ENCODE assay signal across 41 cellular contexts in genomic region chr15:81377871-81378270, GRCh38. TPM values are rescaled to one million over a fixed set of nuclear protein-coding genes. Genes with fewer than 3 reads are reported as not detected.
"Had no signal": no experiment of that assay in that cellular context is flagged by ENCODE, and none has a peak within 500 bp of the region (broad histone marks: within the 10 kb centered on the region; RNA-seq: fewer than 3 reads in every experiment).

No MANE protein-coding gene starts in this region.

- DNase-seq: activated CD4-positive, alpha-beta memory T cell treated with anti-CD3 and anti-CD28 coated beads, Interleukin-2, amount 10 ng/mL, durations not matched to agents 7 days and 5 days; activated CD4-positive, alpha-beta T cell treated with anti-CD3 and anti-CD28 coated beads for 1 hour; activated CD4-positive, alpha-beta T cell treated with anti-CD3 and anti-CD28 coated beads for 36 hours; activated CD4-positive, alpha-beta T cell treated with anti-CD3 and anti-CD28 coated beads for 48 hours; activated CD4-positive, alpha-beta T cell treated with anti-CD3 and anti-CD28 coated beads, Interleukin-2, amount 10 ng/mL, durations not matched to agents 7 days and 5 days; activated CD4-positive, alpha-beta T cell treated with anti-CD3 and anti-CD28 coated beads, Interleukin-2, amount 50 U/mL, for 48 hours; activated CD4-positive, CD25-positive, alpha-beta regulatory T cell; activated CD8-positive, alpha-beta memory T cell treated with anti-CD3 and anti-CD28 coated beads for 24 hours; activated CD8-positive, alpha-beta memory T cell treated with anti-CD3 and anti-CD28 coated beads, Interleukin-2, amount 10 ng/mL, durations not matched to agents 7 days and 5 days; activated CD8-positive, alpha-beta T cell treated with anti-CD3 and anti-CD28 coated beads, Interleukin-2, amount 10 ng/mL, durations not matched to agents 7 days and 5 days; activated effector memory CD4-positive, alpha-beta T cell treated with anti-CD3 and anti-CD28 coated beads, Interleukin-2, amount 50 U/mL, for 16 hours; activated gamma-delta T cell treated with Interleukin-2 at 50 U/mL for 16 hours; activated naive CD4-positive, alpha-beta T cell; activated naive CD4-positive, alpha-beta T cell treated with anti-CD3 and anti-CD28 coated beads for 36 hours; activated naive CD4-positive, alpha-beta T cell treated with anti-CD3 and anti-CD28 coated beads, Interleukin-2, amount 50 U/mL, for 16 hours; activated naive CD8-positive, alpha-beta T cell treated with anti-CD3 and anti-CD28 coated beads for 36 hours; activated T-cell treated with anti-CD3 and anti-CD28 coated beads for 4 hours; activated T-cell treated with anti-CD3 and anti-CD28 coated beads, Interleukin-2, amount 50 U/mL, for 1 hour; activated T-cell treated with anti-CD3 and anti-CD28 coated beads, Interleukin-2, amount 50 U/mL, for 4 hours; activated T-cell treated with anti-CD3 and anti-CD28 coated beads, Interleukin-2, amount 50 U/mL, for 72 hours; adrenal gland; amniotic stem cell; aorta; body of pancreas; brain microvascular endothelial cell; caudate nucleus; cerebellar nuclear complex; SW 1271; T-helper 1 cell; T-helper 2 cell; T-helper 9 cell had no signal

- H3K9me3 Mint-ChIP-seq: activated CD4-positive, alpha-beta memory T cell treated with anti-CD3 and anti-CD28 coated beads, Interleukin-2, amount 10 ng/mL, durations not matched to agents 7 days and 5 days; activated CD4-positive, alpha-beta T cell treated with anti-CD3 and anti-CD28 coated beads, Interleukin-2, amount 10 ng/mL, durations not matched to agents 7 days and 5 days; activated naive CD4-positive, alpha-beta T cell treated with anti-CD3 and anti-CD28 coated beads for 36 hours; activated naive CD4-positive, alpha-beta T cell treated with anti-CD3 and anti-CD28 coated beads, Interleukin-2, amount 50 U/mL, for 72 hours; activated naive CD8-positive, alpha-beta T cell treated with anti-CD3 and anti-CD28 coated beads for 36 hours; activated T-cell treated with anti-CD3 and anti-CD28 coated beads, Interleukin-2, amount 50 U/mL, for 4 hours; activated T-helper 1 cell treated with anti-CD3 and anti-CD28 coated beads, Interleukin-12 subunit alpha, Interleukin-12 subunit beta, Interleukin-2, Interleukin-4 antibody, amounts not matched to agents 30 ng/mL and 10 ng/mL and 1 ng/mL, durations not matched to agents 14 hours and 24 hours and 36 hours; activated T-helper 17 cell treated with anti-CD3 and anti-CD28 coated beads, Interleukin-2, amount 50 U/mL, for 72 hours; central memory CD8-positive, alpha-beta T cell; T-helper 1 cell treated with Interleukin-12 subunit alpha and Interleukin-12 subunit beta and Interleukin-4 antibody, amounts not matched to agents 30 μg/mL and 1 μg/mL, for 36 hours; T-helper 2 cell treated with Interferon-gamma antibody and Interleukin-4, amounts not matched to agents 5 μg/mL and 100 μg/mL, for 36 hours had no signal

- H3K4me3 Mint-ChIP-seq: activated CD4-positive, alpha-beta memory T cell treated with anti-CD3 and anti-CD28 coated beads, Interleukin-2, amount 10 ng/mL, durations not matched to agents 7 days and 5 days; activated CD4-positive, alpha-beta T cell treated with anti-CD3 and anti-CD28 coated beads for 36 hours; activated CD4-positive, alpha-beta T cell treated with anti-CD3 and anti-CD28 coated beads, Interleukin-2, amount 10 ng/mL, durations not matched to agents 7 days and 5 days; activated CD8-positive, alpha-beta memory T cell treated with anti-CD3 and anti-CD28 coated beads, Interleukin-2, amount 10 ng/mL, durations not matched to agents 7 days and 5 days; activated CD8-positive, alpha-beta T cell treated with anti-CD3 and anti-CD28 coated beads, Interleukin-2, amount 10 ng/mL, durations not matched to agents 7 days and 5 days; activated naive CD4-positive, alpha-beta T cell treated with anti-CD3 and anti-CD28 coated beads for 36 hours; activated naive CD8-positive, alpha-beta T cell treated with anti-CD3 and anti-CD28 coated beads for 36 hours; activated T-cell treated with anti-CD3 and anti-CD28 coated beads, Interleukin-2, amount 50 U/mL, for 4 hours; activated T-cell treated with anti-CD3 and anti-CD28 coated beads, Interleukin-2, amount 50 U/mL, for 72 hours; activated T-helper 1 cell treated with anti-CD3 and anti-CD28 coated beads, Interleukin-12 subunit alpha, Interleukin-12 subunit beta, Interleukin-2, Interleukin-4 antibody, amounts not matched to agents 30 ng/mL and 10 ng/mL and 1 ng/mL, durations not matched to agents 14 hours and 24 hours and 36 hours; activated T-helper 17 cell treated with anti-CD3 and anti-CD28 coated beads, Interleukin-2, amount 50 U/mL, for 72 hours; central memory CD8-positive, alpha-beta T cell; T-helper 1 cell treated with Interleukin-12 subunit alpha and Interleukin-12 subunit beta and Interleukin-4 antibody, amounts not matched to agents 30 μg/mL and 1 μg/mL, for 36 hours; T-helper 2 cell treated with Interferon-gamma antibody and Interleukin-4, amounts not matched to agents 5 μg/mL and 100 μg/mL, for 36 hours had no signal

- H3K9me3 ChIP-seq: adrenal gland, body of pancreas had no signal

- ATAC-seq: activated CD4-positive, alpha-beta T cell treated with anti-CD3 and anti-CD28 coated beads for 36 hours; activated CD4-positive, CD25-positive, alpha-beta regulatory T cell treated with anti-CD3 and anti-CD28 coated beads, Interleukin-2, amount 50 U/mL, for 24 hours; activated CD8-positive, alpha-beta memory T cell treated with anti-CD3 and anti-CD28 coated beads, Interleukin-2, amount 10 ng/mL, durations not matched to agents 7 days and 5 days; activated CD8-positive, alpha-beta T cell treated with anti-CD3 and anti-CD28 coated beads, Interleukin-2, amount 10 ng/mL, durations not matched to agents 7 days and 5 days; activated naive CD4-positive, alpha-beta T cell treated with anti-CD3 and anti-CD28 coated beads, Interleukin-2, amount 50 U/mL, for 72 hours; activated T-cell treated with anti-CD3 and anti-CD28 coated beads, Interleukin-2, amount 50 U/mL, for 4 hours; activated T-cell treated with anti-CD3 and anti-CD28 coated beads, Interleukin-2, amount 50 U/mL, for 72 hours; activated T-helper 17 cell treated with anti-CD3 and anti-CD28 coated beads, Interleukin-2, amount 50 U/mL, for 72 hours; body of pancreas had no signal

- H3K27ac ChIP-seq: adrenal gland, body of pancreas, brain microvascular endothelial cell, cardiac muscle cell, VCaP had no signal

- H3K4me1 ChIP-seq: adrenal gland had no signal

- H3K27me3 Mint-ChIP-seq: activated CD4-positive, alpha-beta T cell treated with anti-CD3 and anti-CD28 coated beads for 36 hours; activated CD4-positive, alpha-beta T cell treated with anti-CD3 and anti-CD28 coated beads, Interleukin-2, amount 10 ng/mL, durations not matched to agents 7 days and 5 days; activated naive CD8-positive, alpha-beta T cell treated with anti-CD3 and anti-CD28 coated beads for 36 hours; activated T-helper 17 cell treated with anti-CD3 and anti-CD28 coated beads, Interleukin-2, amount 50 U/mL, for 72 hours had no signal

- H3K4me3 ChIP-seq: adrenal gland, body of pancreas, cardiac muscle cell had no signal

- H3K4me1 Mint-ChIP-seq: activated naive CD8-positive, alpha-beta T cell treated with anti-CD3 and anti-CD28 coated beads for 36 hours; activated T-helper 17 cell treated with anti-CD3 and anti-CD28 coated beads, Interleukin-2, amount 50 U/mL, for 72 hours; central memory CD8-positive, alpha-beta T cell had no signal

- H3K27me3 ChIP-seq: adrenal gland, body of pancreas, cardiac muscle cell had no signal

- H3K36me3 Mint-ChIP-seq: activated CD8-positive, alpha-beta memory T cell treated with anti-CD3 and anti-CD28 coated beads, Interleukin-2, amount 10 ng/mL, durations not matched to agents 7 days and 5 days; activated naive CD4-positive, alpha-beta T cell treated with anti-CD3 and anti-CD28 coated beads, Interleukin-2, amount 50 U/mL, for 72 hours; activated naive CD8-positive, alpha-beta T cell treated with anti-CD3 and anti-CD28 coated beads for 36 hours had no signal

- H3K27ac Mint-ChIP-seq: activated CD4-positive, alpha-beta memory T cell treated with anti-CD3 and anti-CD28 coated beads, Interleukin-2, amount 10 ng/mL, durations not matched to agents 7 days and 5 days; activated CD4-positive, alpha-beta T cell treated with anti-CD3 and anti-CD28 coated beads for 36 hours; activated CD4-positive, alpha-beta T cell treated with anti-CD3 and anti-CD28 coated beads, Interleukin-2, amount 10 ng/mL, durations not matched to agents 7 days and 5 days; activated CD8-positive, alpha-beta memory T cell treated with anti-CD3 and anti-CD28 coated beads, Interleukin-2, amount 10 ng/mL, durations not matched to agents 7 days and 5 days; activated CD8-positive, alpha-beta T cell treated with anti-CD3 and anti-CD28 coated beads, Interleukin-2, amount 10 ng/mL, durations not matched to agents 7 days and 5 days; activated naive CD4-positive, alpha-beta T cell treated with anti-CD3 and anti-CD28 coated beads for 36 hours; activated naive CD4-positive, alpha-beta T cell treated with anti-CD3 and anti-CD28 coated beads, Interleukin-2, amount 50 U/mL, for 72 hours; activated naive CD8-positive, alpha-beta T cell treated with anti-CD3 and anti-CD28 coated beads for 36 hours; activated T-cell treated with anti-CD3 and anti-CD28 coated beads, Interleukin-2, amount 50 U/mL, for 72 hours; activated T-helper 17 cell treated with anti-CD3 and anti-CD28 coated beads, Interleukin-2, amount 50 U/mL, for 72 hours; T-helper 1 cell treated with Interleukin-12 subunit alpha and Interleukin-12 subunit beta and Interleukin-4 antibody, amounts not matched to agents 30 μg/mL and 1 μg/mL, for 36 hours; T-helper 2 cell treated with Interferon-gamma antibody and Interleukin-4, amounts not matched to agents 5 μg/mL and 100 μg/mL, for 36 hours had no signal

- H3K36me3 ChIP-seq: adrenal gland, brain microvascular endothelial cell, cardiac muscle cell had no signal

RNA-seq across cellular contexts. Expression of gene TMC3, which starts 3.9 kb away (rescaled TPM):
- total RNA-seq: activated CD4-positive, alpha-beta memory T cell treated with anti-CD3 and anti-CD28 coated beads, Interleukin-2, amount 10 ng/mL, durations not matched to agents 7 days and 5 days; activated CD4-positive, alpha-beta T cell treated with anti-CD3 and anti-CD28 coated beads for 36 hours; activated CD4-positive, alpha-beta T cell treated with anti-CD3 and anti-CD28 coated beads, Interleukin-2, amount 10 ng/mL, durations not matched to agents 7 days and 5 days; activated CD8-positive, alpha-beta memory T cell treated with anti-CD3 and anti-CD28 coated beads, Interleukin-2, amount 10 ng/mL, durations not matched to agents 7 days and 5 days; activated CD8-positive, alpha-beta T cell treated with anti-CD3 and anti-CD28 coated beads, Interleukin-2, amount 10 ng/mL, durations not matched to agents 7 days and 5 days; activated naive CD4-positive, alpha-beta T cell treated with anti-CD3 and anti-CD28 coated beads for 36 hours; activated naive CD4-positive, alpha-beta T cell treated with anti-CD3 and anti-CD28 coated beads, Interleukin-2, amount 50 U/mL, for 72 hours; activated naive CD8-positive, alpha-beta T cell treated with anti-CD3 and anti-CD28 coated beads for 36 hours; activated T-cell treated with anti-CD3 and anti-CD28 coated beads, Interleukin-2, amount 50 U/mL, for 4 hours; activated T-cell treated with anti-CD3 and anti-CD28 coated beads, Interleukin-2, amount 50 U/mL, for 72 hours; activated T-helper 1 cell treated with anti-CD3 and anti-CD28 coated beads, Interleukin-12 subunit alpha, Interleukin-12 subunit beta, Interleukin-2, Interleukin-4 antibody, amounts not matched to agents 30 ng/mL and 10 ng/mL and 1 ng/mL, durations not matched to agents 14 hours and 24 hours and 36 hours; activated T-helper 17 cell treated with anti-CD3 and anti-CD28 coated beads, Interleukin-2, amount 50 U/mL, for 72 hours; adrenal gland; bronchial epithelial cell had no signal
- polyA plus RNA-seq: aorta had no signal
